Comparison of ENCODE assay signal across 15 cellular contexts in genomic region chr17:37737081-37737480, GRCh38. TPM values are rescaled to one million over a fixed set of nuclear protein-coding genes. Genes with fewer than 3 reads are reported as not detected.
DNase-seq lines count a peak whose midpoint lies in the region; ATAC-seq, FAIRE-seq and TF ChIP-seq lines count a peak whose summit lies in the region.
"Had no signal": no experiment of that assay in that cellular context is flagged by ENCODE, and none has a peak within 500 bp of the region (broad histone marks: within the 10 kb centered on the region; RNA-seq: fewer than 3 reads in every experiment).

No MANE protein-coding gene starts in this region.

- H2AFZ ChIP-seq in OCI-LY7 (ENCODE audit: low read length): no peak overlapping the region
- H2AFZ ChIP-seq in H1 (ENCODE audit: low read length): no peak overlapping the region

- H3K27ac Mint-ChIP-seq in progenitor cell of endocrine pancreas: no peak overlapping the region
- H3K27ac Mint-ChIP-seq: activated naive CD4-positive, alpha-beta T cell treated with anti-CD3 and anti-CD28 coated beads, Interleukin-2, amount 50 U/mL, for 24 hours had no signal

- H3K14ac ChIP-seq in H1 (ENCODE audit: insufficient read length): no peak overlapping the region

- H3K79me2 ChIP-seq in OCI-LY7 (ENCODE audit: insufficient read depth, low read depth, low read length) (no peaks in the 10 kb centered on the region), H1 (ENCODE audit: control insufficient read depth in 1 of 2, insufficient read depth in 2 of 2, low read length in 2 of 2) (no peaks in the 10 kb centered on the region)

- no peak overlapping the region for H2BK15ac ChIP-seq in H1 (ENCODE audit: low read length)

- no peaks in the 10 kb centered on the region for H3K79me1 ChIP-seq in H1 (ENCODE audit: low read depth, low read length)

- BruUV-seq in OCI-LY7 (replicated peaks; lab: Mats Ljungman, UMichigan): no TSS peak

- DNase-seq in DMS 273 (lab: John Stamatoyannopoulos, UW; ENCODE audit: unreplicated experiment): peak; percentile 34
- no peak for DNase-seq in DMS 273 treated with DMSO at 0.1 percent for 48 hours (lab: John Stamatoyannopoulos, UW)
- no peak for DNase-seq in OCI-LY7 (ENCODE audit: low spot score)
- DNase-seq in H1 (ENCODE audit: low read depth in 1 of 2, low spot score in 2 of 2): no peak
- no peak for DNase-seq in progenitor cell of endocrine pancreas (ENCODE audit: low spot score, unreplicated experiment)
- DNase-seq in thyroid gland: no peak
- DNase-seq in amygdala (lab: John Stamatoyannopoulos, UW): no peak
- DNase-seq: 8988T; activated CD4-positive, CD25-positive, alpha-beta regulatory T cell had no signal

- H3K9me3 ChIP-seq in OCI-LY7 (ENCODE audit: low read length) (no peaks in the 10 kb centered on the region), H1 (ENCODE audit: insufficient read depth in 2 of 2, low read depth in 1 of 2, low read length in 1 of 2) (no peaks in the 10 kb centered on the region), thyroid gland (no peaks in the 10 kb centered on the region)
- H3K9me3 ChIP-seq: esophagus muscularis mucosa had no signal

- H3K9me2 ChIP-seq in OCI-LY7 (ENCODE audit: insufficient read depth, low read length): no peaks in the 10 kb centered on the region

- CTCF ChIA-PET in OCI-LY7 (lab: Charles Lee; ENCODE audit: unreplicated experiment) (no interaction called here), H1 (lab: Charles Lee; ENCODE audit: partially characterized antibody) (interaction anchor here (1.0 to 5.0 kb wide), 5 partner anchors 13 to 86 kb away, joined by 3 to 30 read pairs (median 3); no protein-coding TSS in a partner anchor)

- H3K4me3 Mint-ChIP-seq in progenitor cell of endocrine pancreas (ENCODE audit: low read depth): no peak overlapping the region
- H3K4me3 Mint-ChIP-seq: activated naive CD4-positive, alpha-beta T cell treated with anti-CD3 and anti-CD28 coated beads, Interleukin-2, amount 50 U/mL, for 24 hours had no signal

- no peak overlapping the region for H2BK120ac ChIP-seq in H1 (replicated peaks; ENCODE audit: low read depth, low read length)

- H4K91ac ChIP-seq in H1 (replicated peaks; ENCODE audit: insufficient read length, low read length): no peak overlapping the region

- no peak overlapping the region for H4K8ac ChIP-seq in H1 (ENCODE audit: extremely low read depth, insufficient read depth, low read length)

- H3K23me2 ChIP-seq in H1 (ENCODE audit: low read depth, low read length): peaks cover 2% of the 10 kb centered on the region; the same call in 1 of the 2 replicates

- no peaks in the 10 kb centered on the region for H3K9me3 Mint-ChIP-seq in progenitor cell of endocrine pancreas (ENCODE audit: low read depth)
- H3K9me3 Mint-ChIP-seq: activated naive CD4-positive, alpha-beta T cell treated with anti-CD3 and anti-CD28 coated beads, Interleukin-2, amount 50 U/mL, for 24 hours had no signal

- ATAC-seq in GM21528 (IDR thresholded peaks at IDR 0.05; ENCODE audit: low FRiP score, unreplicated experiment): no peak

- H3K27ac ChIP-seq in OCI-LY7 (ENCODE audit: low read depth, low read length, poor library complexity, severe bottlenecking) (no peak overlapping the region), H1 (ENCODE audit: low read depth, low read length) (no peak overlapping the region), thyroid gland (no peak overlapping the region)
- H3K27ac ChIP-seq: esophagus muscularis mucosa had no signal

- H3K27me3 ChIP-seq in H1 (replicated peaks in 1 of 4; ENCODE audit: control insufficient read depth in 3 of 4, extremely low read depth in 1 of 4, insufficient read depth in 3 of 4, low read length in 3 of 4) (peaks cover 15 to 58% (median 42%) of the 10 kb centered on the region in 4 experiments), thyroid gland (peaks cover 26% of the 10 kb centered on the region)

- intact Hi-C loops in OCI-LY7 (cut with micrococcal nuclease; ENCODE audit: unreplicated experiment) (no loop called here), thyroid gland (cut with DNase I) (no loop called here)

- TF ChIP-seq CTCF in OCI-LY7 (conservative IDR thresholded peaks at IDR 0.05; ENCODE audit: low read length): peak; percentile 31; the same call in 1 of the 2 replicates
- peak in 1 of 3 experiments; percentile 13; a peak in 1 of 4 replicates for TF ChIP-seq CTCF in H1 (IDR thresholded peaks at IDR 0.05; ENCODE audit: control extremely low read depth in 1 of 3, insufficient read depth in 1 of 3, low read depth in 1 of 3, low read length in 3 of 3)
- peak; percentile 15 for TF ChIP-seq CTCF in progenitor cell of endocrine pancreas (IDR thresholded peaks at IDR 0.05; ENCODE audit: unreplicated experiment)
- TF ChIP-seq CTCF in thyroid gland (IDR thresholded peaks at IDR 0.05): no peak

- H3K27me3 Mint-ChIP-seq in progenitor cell of endocrine pancreas: no peaks in the 10 kb centered on the region

- 85% methylated on average over 1 of the region's 1 CpG; no CpG with 5 or more reads in 1 of the 2 experiments for WGBS in H1 (ENCODE audit: extremely low coverage in 1 of 2, insufficient coverage in 1 of 2, insufficient read length in 1 of 2, insufficient replicate concordance in 2 of 2, low coverage in 1 of 2, low lambda C conversion rate in 2 of 2, missing lambda C conversion rate in 1 of 2), 2 experiments
- WGBS in thyroid gland, 2 donors: 95 to 96% methylated on average over 1 of the region's 1 CpG

- peak; percentile 15 to 30; a peak in 2 of 4 replicates for TF ChIP-seq RAD21 in H1 (IDR thresholded peaks at IDR 0.05 in 1 of 2, conservative IDR thresholded peaks at IDR 0.05 in 1 of 2; ENCODE audit: low read depth in 2 of 2, low read length in 2 of 2)

- POLR2A ChIA-PET in OCI-LY7 (lab: Charles Lee) (no interaction called here), H1 (lab: Charles Lee; ENCODE audit: partially characterized antibody) (no interaction called here)

- no peak overlapping the region for H3K4me2 ChIP-seq in OCI-LY7 (ENCODE audit: low read length)
- no peak overlapping the region for H3K4me2 ChIP-seq in H1 (ENCODE audit: insufficient read depth in 1 of 2, low read depth in 2 of 2, low read length in 2 of 2)

- TF ChIP-seq EP300 in H1 (IDR thresholded peaks at IDR 0.05; ENCODE audit: borderline replicate concordance in 1 of 2, low read depth in 2 of 2, low read length in 2 of 2): no peak

- H3K9ac ChIP-seq in H1 (replicated peaks in 1 of 4; ENCODE audit: extremely low read depth in 1 of 4, low read depth in 3 of 4, low read length in 3 of 4): no peak overlapping the region

- H2AK5ac ChIP-seq in H1 (ENCODE audit: low read depth, low read length): no peak overlapping the region

- no peak for FAIRE-seq in H1 (lab: Jason Lieb, UNC)

- H3K4me1 ChIP-seq in OCI-LY7 (ENCODE audit: insufficient read depth, low read length, poor library complexity, severe bottlenecking): no peaks in the 10 kb centered on the region
- peaks cover 0 to 3% (median 0%) of the 10 kb centered on the region in 4 experiments; a peak in 2 of 7 replicates for H3K4me1 ChIP-seq in H1 (replicated peaks in 1 of 4; ENCODE audit: control insufficient read depth in 3 of 4, insufficient read depth in 4 of 4, low read length in 3 of 4)
- peaks cover 5 to 6% of the 10 kb centered on the region in 2 donors for H3K4me1 ChIP-seq in thyroid gland

- H3K4me1 Mint-ChIP-seq in progenitor cell of endocrine pancreas (ENCODE audit: low read depth): peaks cover 27% of the 10 kb centered on the region

- no peak overlapping the region for H3K56ac ChIP-seq in H1 (replicated peaks; ENCODE audit: insufficient read length, low read depth, low read length)

- H4K20me1 ChIP-seq in OCI-LY7 (ENCODE audit: insufficient read depth, low read length) (no peaks in the 10 kb centered on the region), H1 (replicated peaks in 1 of 2; ENCODE audit: control insufficient read depth in 1 of 2, insufficient read depth in 2 of 2, low read length in 2 of 2) (peaks cover 2% of the 10 kb centered on the region in 2 experiments)

- H3K36me3 Mint-ChIP-seq in progenitor cell of endocrine pancreas (ENCODE audit: insufficient read depth): peaks cover 44% of the 10 kb centered on the region
- H3K36me3 Mint-ChIP-seq: activated naive CD4-positive, alpha-beta T cell treated with anti-CD3 and anti-CD28 coated beads, Interleukin-2, amount 50 U/mL, for 24 hours had no signal

- TF ChIP-seq POLR2A in H1 (IDR thresholded peaks at IDR 0.05; ENCODE audit: control extremely low read depth in 1 of 2, low read depth in 2 of 2, low read length in 2 of 2): no peak
- no peak for TF ChIP-seq POLR2A in thyroid gland (IDR thresholded peaks at IDR 0.05)

- H3K36me3 ChIP-seq in OCI-LY7 (ENCODE audit: insufficient read depth, low read length) (no peaks in the 10 kb centered on the region), H1 (ENCODE audit: control insufficient read depth in 2 of 4, insufficient read depth in 4 of 4, low read length in 3 of 4) (no peaks in the 10 kb centered on the region), thyroid gland (no peaks in the 10 kb centered on the region)
- H3K36me3 ChIP-seq: esophagus muscularis mucosa had no signal

- no peak overlapping the region for H3K18ac ChIP-seq in H1 (ENCODE audit: extremely low read depth, low read length)

- no peak overlapping the region for H2BK20ac ChIP-seq in H1 (ENCODE audit: low read length)

- H4K5ac ChIP-seq in H1 (ENCODE audit: insufficient read length, low read depth, low read length): no peak overlapping the region

- H2BK5ac ChIP-seq in H1 (ENCODE audit: low read depth, low read length): no peak overlapping the region

- H3K4me3 ChIP-seq in OCI-LY7 (ENCODE audit: low read depth, low read length, poor library complexity, severe bottlenecking) (no peak overlapping the region), H1 (ENCODE audit: extremely low read depth in 1 of 4, insufficient read depth in 2 of 4, low read depth in 3 of 4, low read length in 4 of 4) (no peak overlapping the region), thyroid gland (replicated peaks in 1 of 3) (no peak overlapping the region)
- H3K4me3 ChIP-seq: esophagus muscularis mucosa, lung had no signal

- no peak overlapping the region for H3K4ac ChIP-seq in H1 (replicated peaks; ENCODE audit: insufficient read length, low read depth, low read length)

- no peak overlapping the region for H3K23ac ChIP-seq in H1 (ENCODE audit: insufficient read length)

- no peak overlapping the region for H2BK12ac ChIP-seq in H1 (ENCODE audit: low read depth, low read length)

RNA-seq across cellular contexts. Expression of gene HNF1B, which starts 7.8 kb away (rescaled TPM):
- not detected in 2 replicates for total RNA-seq in OCI-LY7 (2014; rRNA removed; shearing (Covaris generic))
- total RNA-seq in OCI-LY7 (2022): not detected in 2 replicates
- total RNA-seq in H1 (2021; fragmentation: NEBNext Ultra II Directional; extraction: Animal tissue kit (Norgen Biotek cat#: 25700)): 0.13 TPM in 1 of 2 replicates, not detected in the other
- polyA plus RNA-seq in H1 (2011; rRNA removed): 0.28 and 0.30 TPM in 2 replicates
- polyA plus RNA-seq in H1 (2011; cell fraction: cytosol; rRNA removed): 0.17 TPM
- 0.40 TPM for polyA plus RNA-seq in H1 (2011; cell fraction: nucleus; rRNA removed)
- 0.17 to 0.58 TPM (median 0.27 TPM) in 4 replicates for polyA plus RNA-seq in H1 (2012, experiment 1 of 2)
- polyA plus RNA-seq in H1 (2012, experiment 2 of 2): 0.17 TPM
- polyA plus RNA-seq in H1 (2013, experiment 1 of 2): 0.12 TPM
- 0.11 TPM for polyA plus RNA-seq in H1 (2013, experiment 2 of 2)
- polyA minus RNA-seq in H1 (2011; rRNA and poly(A)+ RNA removed): 0.20 and 0.22 TPM in 2 replicates
- not detected for polyA minus RNA-seq in H1 (2011; cell fraction: cytosol; rRNA and poly(A)+ RNA removed)
- not detected for polyA minus RNA-seq in H1 (2011; cell fraction: nucleus; rRNA and poly(A)+ RNA removed)
- total RNA-seq in progenitor cell of endocrine pancreas: 96.9 and 99.1 TPM in 2 replicates
- total RNA-seq in thyroid gland: not detected
- total RNA-seq: esophagus muscularis mucosa, M059J had no signal
- polyA plus RNA-seq: neural cell had no signal

Comparison
In these comparisons a context has a peak if more than half of its experiments do, and no peak if none do; other contexts are left out.
1. CTCF ChIP-seq: peak in OCI-LY7 (single experiment) and progenitor cell of endocrine pancreas (single experiment); none in thyroid gland (0 of 6).
2. RNA of gene HNF1B, which starts 7.8 kb away (total RNA-seq): 96.9 to 99.1 TPM in progenitor cell of endocrine pancreas; 0.13 TPM in H1, not detected in OCI-LY7 and not detected in thyroid gland; every median in the first group is over 10 times any median in the second.